Comparison of ENCODE assay signal across 1 cellular context in the genomic region with DNA sequence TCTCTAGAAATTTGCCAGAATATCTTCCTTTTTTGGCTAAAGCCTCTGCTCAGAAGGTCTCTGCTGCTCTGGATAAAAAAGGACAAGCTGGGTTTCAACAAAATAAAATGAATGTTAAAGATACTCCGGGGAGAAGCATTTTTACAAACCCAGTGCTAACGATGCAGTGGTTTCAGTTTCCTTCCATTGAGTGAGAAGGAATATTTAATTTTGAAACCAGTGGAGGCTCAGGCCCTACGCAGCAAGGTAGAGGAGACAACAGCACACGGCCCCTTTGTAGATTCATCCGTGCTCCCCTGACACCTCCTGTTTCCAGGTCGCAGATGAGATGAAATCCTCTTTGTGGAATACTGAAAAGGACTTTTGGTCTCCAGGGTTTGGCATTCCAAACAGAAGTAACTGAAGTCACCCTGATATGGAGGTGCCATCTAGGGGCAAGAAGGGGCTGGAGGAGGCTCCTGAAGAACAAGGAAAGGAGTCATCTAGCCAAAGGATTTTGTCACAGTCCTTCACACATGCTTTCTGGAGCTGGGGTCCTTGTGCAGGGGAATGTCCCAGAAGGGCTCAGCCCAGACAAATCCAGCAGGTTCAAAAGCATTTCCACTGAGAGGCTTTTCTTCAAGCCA.
TF ChIP-seq lines count a peak whose summit lies in the region.

No MANE protein-coding gene starts in this region.

TF ChIP-seq in WTC11, 78 proteins besides CTCF, POLR2A, EP300 and RAD21 (continued from another document):
- TF ChIP-seq ELF4 (CRISPR knock-in tag; IDR thresholded peaks at IDR 0.05; ENCODE audit: low read depth) = no peak
- no peak for TF ChIP-seq ZNF138 (CRISPR knock-in tag; conservative IDR thresholded peaks at IDR 0.05)
- no peak for TF ChIP-seq NR2C2 (CRISPR knock-in tag; IDR thresholded peaks at IDR 0.05)
- TF ChIP-seq GRHL2 (CRISPR knock-in tag; IDR thresholded peaks at IDR 0.05; ENCODE audit: insufficient replicate concordance, severe bottlenecking) = no peak
- TF ChIP-seq CREM (CRISPR knock-in tag; IDR thresholded peaks at IDR 0.05) = no peak
- TF ChIP-seq, protein P1, sequence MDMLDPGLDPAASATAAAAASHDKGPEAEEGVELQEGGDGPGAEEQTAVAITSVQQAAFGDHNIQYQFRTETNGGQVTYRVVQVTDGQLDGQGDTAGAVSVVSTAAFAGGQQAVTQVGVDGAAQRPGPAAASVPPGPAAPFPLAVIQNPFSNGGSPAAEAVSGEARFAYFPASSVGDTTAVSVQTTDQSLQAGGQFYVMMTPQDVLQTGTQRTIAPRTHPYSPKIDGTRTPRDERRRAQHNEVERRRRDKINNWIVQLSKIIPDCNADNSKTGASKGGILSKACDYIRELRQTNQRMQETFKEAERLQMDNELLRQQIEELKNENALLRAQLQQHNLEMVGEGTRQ (CRISPR knock-in tag; IDR thresholded peaks at IDR 0.05) = no peak
TF ChIP-seq in WTC11: peak in this region for 0.
